In genomic region chr12:92991134-92991533, GRCh38 we compare ENCODE assay signal across 2 cellular contexts.
TF ChIP-seq lines count a peak whose summit lies in the region.

No MANE protein-coding gene starts in this region.

TF ChIP-seq in IMR-90, 13 proteins besides CTCF, POLR2A, EP300 and RAD21:
- TF ChIP-seq MAFK (IDR thresholded peaks at IDR 0.05; ENCODE audit: low read depth, low read length) (no peak), MXI1 (IDR thresholded peaks at IDR 0.05; ENCODE audit: borderline replicate concordance, low read depth, low read length) (no peak), MAZ (IDR thresholded peaks at IDR 0.05; ENCODE audit: borderline replicate concordance, low read depth, low read length) (no peak), ELK1 (IDR thresholded peaks at IDR 0.05; ENCODE audit: borderline replicate concordance, low read depth, low read length) (no peak), RCOR1 (IDR thresholded peaks at IDR 0.05; ENCODE audit: insufficient replicate concordance, low read length) (no peak), CEBPB (IDR thresholded peaks at IDR 0.05; ENCODE audit: low read depth, low read length) (no peak), USF2 (IDR thresholded peaks at IDR 0.05; ENCODE audit: low read depth, low read length) (no peak), CHD1 (IDR thresholded peaks at IDR 0.05; ENCODE audit: low read depth, low read length) (no peak), NFE2L2 (IDR thresholded peaks at IDR 0.05; ENCODE audit: low read depth, low read length) (no peak)

TF ChIP-seq in K562, 482 proteins besides CTCF, POLR2A, EP300 and RAD21:
- TF ChIP-seq PRMT5 (CRISPR knock-in tag; IDR thresholded peaks at IDR 0.05) (no peak), ZBTB40 (IDR thresholded peaks at IDR 0.05) (peak; percentile 74), ZBTB40 (CRISPR knock-in tag; IDR thresholded peaks at IDR 0.05) (no peak)
